In genomic region chr16:13171313-13171712, GRCh38 we compare ENCODE assay signal across 15 cellular contexts.
DNase-seq lines count a peak whose midpoint lies in the region; ATAC-seq, FAIRE-seq and TF ChIP-seq lines count a peak whose summit lies in the region.
"Had no signal": no experiment of that assay in that cellular context is flagged by ENCODE, and none has a peak within 500 bp of the region (broad histone marks: within the 10 kb centered on the region; RNA-seq: fewer than 3 reads in every experiment).

No MANE protein-coding gene starts in this region.

- no peak overlapping the region for H4K5ac ChIP-seq in H1 (ENCODE audit: insufficient read length, low read depth, low read length)

- TF ChIP-seq POLR2A in H1 (IDR thresholded peaks at IDR 0.05; ENCODE audit: control extremely low read depth in 1 of 2, low read depth in 2 of 2, low read length in 2 of 2) (no peak), transverse colon (IDR thresholded peaks at IDR 0.05) (no peak)

- H3K4me1 ChIP-seq in OCI-LY3 (ENCODE audit: low read length) (peaks cover 12% of the 10 kb centered on the region), H1 (replicated peaks in 1 of 4; ENCODE audit: control insufficient read depth in 3 of 4, insufficient read depth in 4 of 4, low read length in 3 of 4) (peaks cover 3 to 21% (median 19%) of the 10 kb centered on the region in 4 experiments), transverse colon (no peaks in the 10 kb centered on the region)

- DNase-seq in H1 (ENCODE audit: low read depth in 1 of 2, low spot score in 2 of 2), result no peak
- peak; percentile 51 for DNase-seq in iPS-NIHi7 (ENCODE audit: extremely low spot score)
- peak; percentile 63 for DNase-seq in putamen (ENCODE audit: low spot score)
- DNase-seq in HK-2 (ENCODE audit: unreplicated experiment), result no peak
- DNase-seq in transverse colon, result no peak
- DNase-seq in left ventricle myocardium superior, result no peak
- DNase-seq: C1 segment of cervical spinal cord; Calu3; CD4-positive, alpha-beta T cell; DMS 273 treated with DMSO at 0.1 percent for 48 hours had no signal

- H3K4ac ChIP-seq in H1 (replicated peaks; ENCODE audit: insufficient read length, low read depth, low read length), result no peak overlapping the region

- no peak overlapping the region for H3K56ac ChIP-seq in H1 (replicated peaks; ENCODE audit: insufficient read length, low read depth, low read length)

- 49% methylated on average over 3 of the region's 4 CpGs; no CpG with 5 or more reads in 1 of the 2 experiments for WGBS in H1 (ENCODE audit: extremely low coverage in 1 of 2, insufficient coverage in 1 of 2, insufficient read length in 1 of 2, insufficient replicate concordance in 2 of 2, low coverage in 1 of 2, low lambda C conversion rate in 2 of 2, missing lambda C conversion rate in 1 of 2), 2 experiments
- 14 to 29% methylated on average over 1 to 4 of the region's 4 CpGs for WGBS in transverse colon (ENCODE audit: low coverage in 1 of 2), 2 donors

- no peak overlapping the region for H2BK12ac ChIP-seq in H1 (ENCODE audit: low read depth, low read length)

- H3K9me3 ChIP-seq in OCI-LY3 (ENCODE audit: insufficient read depth, low read length) (no peaks in the 10 kb centered on the region), H1 (ENCODE audit: insufficient read depth in 2 of 2, low read depth in 1 of 2, low read length in 1 of 2) (no peaks in the 10 kb centered on the region), transverse colon (no peaks in the 10 kb centered on the region)

- TF ChIP-seq EP300 in H1 (IDR thresholded peaks at IDR 0.05; ENCODE audit: borderline replicate concordance in 1 of 2, low read depth in 2 of 2, low read length in 2 of 2), result no peak
- no peak for TF ChIP-seq EP300 in transverse colon (IDR thresholded peaks at IDR 0.05; ENCODE audit: low read depth)

- H3K9ac ChIP-seq in OCI-LY3 (ENCODE audit: low read length) (no peak overlapping the region), H1 (replicated peaks in 1 of 4; ENCODE audit: extremely low read depth in 1 of 4, low read depth in 3 of 4, low read length in 3 of 4) (no peak overlapping the region)

- H4K91ac ChIP-seq in H1 (replicated peaks; ENCODE audit: insufficient read length, low read length), result no peak overlapping the region

- no peak overlapping the region for H2BK20ac ChIP-seq in H1 (ENCODE audit: low read length)

- no peak overlapping the region for H3K18ac ChIP-seq in H1 (ENCODE audit: extremely low read depth, low read length)

- H3K79me2 ChIP-seq in OCI-LY3 (ENCODE audit: low read length) (no peaks in the 10 kb centered on the region), H1 (ENCODE audit: control insufficient read depth in 1 of 2, insufficient read depth in 2 of 2, low read length in 2 of 2) (peaks cover 0 to 17% of the 10 kb centered on the region in 2 experiments; a peak in 2 of 4 replicates)

- ATAC-seq in left ventricle myocardium superior, result no peak

- no peak overlapping the region for H2AK5ac ChIP-seq in H1 (ENCODE audit: low read depth, low read length)

- H3K4me3 ChIP-seq in OCI-LY3 (ENCODE audit: low read length), result peak overlapping the region; percentile 11; the same call in 1 of the 2 replicates
- peak overlapping the region in 1 of 4 experiments; percentile 40; a peak in 2 of 8 replicates for H3K4me3 ChIP-seq in H1 (ENCODE audit: extremely low read depth in 1 of 4, insufficient read depth in 2 of 4, low read depth in 3 of 4, low read length in 4 of 4)
- H3K4me3 ChIP-seq in transverse colon, result no peak overlapping the region

- no peak overlapping the region for H2BK5ac ChIP-seq in H1 (ENCODE audit: low read depth, low read length)

- H3K14ac ChIP-seq in H1 (ENCODE audit: insufficient read length), result no peak overlapping the region

- no peak for FAIRE-seq in H1 (lab: Jason Lieb, UNC)
- FAIRE-seq: A204.1, GM19239, H54 had no signal

- in situ Hi-C loops in transverse colon (cut with MboI; ENCODE audit: low pct_ligation_motif_present in 1 of 4, low pct_unique_long_range_greater_than_20kb in 1 of 4, low sequenced_read_pairs in 3 of 4), result no loop called here

- TF ChIP-seq RAD21 in H1 (IDR thresholded peaks at IDR 0.05 in 1 of 2, conservative IDR thresholded peaks at IDR 0.05 in 1 of 2; ENCODE audit: low read depth in 2 of 2, low read length in 2 of 2), result no peak

- intact Hi-C loops in transverse colon (cut with DNase I; ENCODE audit: low total_unique reads) (no loop called here), left ventricle myocardium superior (cut with micrococcal nuclease) (no loop called here)

- H4K20me1 ChIP-seq in OCI-LY3 (ENCODE audit: insufficient read depth, low read length) (no peaks in the 10 kb centered on the region), H1 (replicated peaks in 1 of 2; ENCODE audit: control insufficient read depth in 1 of 2, insufficient read depth in 2 of 2, low read length in 2 of 2) (no peaks in the 10 kb centered on the region)

- H3K27me3 ChIP-seq in OCI-LY3 (ENCODE audit: low read depth, low read length), result no peaks in the 10 kb centered on the region
- H3K27me3 ChIP-seq in H1 (replicated peaks in 1 of 4; ENCODE audit: control insufficient read depth in 3 of 4, extremely low read depth in 1 of 4, insufficient read depth in 3 of 4, low read length in 3 of 4), result no peaks in the 10 kb centered on the region
- H3K27me3 ChIP-seq in transverse colon, result no peaks in the 10 kb centered on the region

- CTCF ChIA-PET in H1 (lab: Charles Lee; ENCODE audit: partially characterized antibody), result interaction anchor here (1.2 kb wide), 1 partner anchor 273 kb away, joined by 3 read pairs; no protein-coding TSS in a partner anchor

- no peaks in the 10 kb centered on the region; the same call in 1 of the 2 replicates for H3K79me1 ChIP-seq in H1 (ENCODE audit: low read depth, low read length)

- H2BK15ac ChIP-seq in H1 (ENCODE audit: low read length), result no peak overlapping the region

- H3K4me2 ChIP-seq in OCI-LY3 (ENCODE audit: low read length), result peak overlapping the region; percentile 40
- peak overlapping the region; percentile 44 to 71; a peak in 3 of 4 replicates for H3K4me2 ChIP-seq in H1 (ENCODE audit: insufficient read depth in 1 of 2, low read depth in 2 of 2, low read length in 2 of 2)

- H3K23me2 ChIP-seq in H1 (ENCODE audit: low read depth, low read length), result no peaks in the 10 kb centered on the region

- POLR2A ChIA-PET in H1 (lab: Charles Lee; ENCODE audit: partially characterized antibody), result interaction anchor here (0.6 kb wide), 1 partner anchor 268 kb away, joined by 3 read pairs; no protein-coding TSS in a partner anchor

- H2AFZ ChIP-seq in OCI-LY3 (ENCODE audit: low read depth, low read length) (0 out of 2 replicates have a peak overlapping the region, but pooled peaks have one; percentile 20), H1 (ENCODE audit: low read length) (no peak overlapping the region)

- H2BK120ac ChIP-seq in H1 (replicated peaks; ENCODE audit: low read depth, low read length), result no peak overlapping the region

- H3K36me3 ChIP-seq in OCI-LY3 (replicated peaks; ENCODE audit: low read depth, low read length) (no peaks in the 10 kb centered on the region), H1 (ENCODE audit: control insufficient read depth in 2 of 4, insufficient read depth in 4 of 4, low read length in 3 of 4) (no peaks in the 10 kb centered on the region), transverse colon (no peaks in the 10 kb centered on the region)

- no peak overlapping the region for H4K8ac ChIP-seq in H1 (ENCODE audit: extremely low read depth, insufficient read depth, low read length)

- H3K27ac ChIP-seq in OCI-LY3 (ENCODE audit: low read length) (no peak overlapping the region), H1 (ENCODE audit: low read depth, low read length) (no peak overlapping the region), transverse colon (no peak overlapping the region)
- H3K27ac ChIP-seq: HL-60 had no signal

- no peak for TF ChIP-seq CTCF in OCI-LY3 (IDR thresholded peaks at IDR 0.05; ENCODE audit: low read depth, low read length)
- TF ChIP-seq CTCF in H1 (IDR thresholded peaks at IDR 0.05; ENCODE audit: control extremely low read depth in 1 of 3, insufficient read depth in 1 of 3, low read depth in 1 of 3, low read length in 3 of 3), result no peak
- TF ChIP-seq CTCF in transverse colon (IDR thresholded peaks at IDR 0.05), result no peak

- H3K23ac ChIP-seq in H1 (ENCODE audit: insufficient read length), result no peak overlapping the region

TF ChIP-seq in H1, 55 proteins besides CTCF, POLR2A, EP300 and RAD21 (continues in another document):
- TF ChIP-seq ZNF274 (IDR thresholded peaks at IDR 0.05; ENCODE audit: borderline replicate concordance, extremely low read depth, low read length), result no peak
- no peak for TF ChIP-seq ATF3 (IDR thresholded peaks at IDR 0.05; ENCODE audit: insufficient read depth, low read depth, low read length)
- no peak for TF ChIP-seq MAX (IDR thresholded peaks at IDR 0.05)
- no peak for TF ChIP-seq SP1 (IDR thresholded peaks at IDR 0.05; ENCODE audit: low read depth, low read length)
- TF ChIP-seq ATF2 (IDR thresholded peaks at IDR 0.05; ENCODE audit: low read length), result no peak
- no peak for TF ChIP-seq RNF2 (IDR thresholded peaks at IDR 0.05; ENCODE audit: borderline replicate concordance, low read depth, low read length, missing control alignments, poor library complexity, severe bottlenecking)
- TF ChIP-seq KDM1A (IDR thresholded peaks at IDR 0.05; ENCODE audit: borderline replicate concordance, low read length), result no peak
- TF ChIP-seq, protein P1, sequence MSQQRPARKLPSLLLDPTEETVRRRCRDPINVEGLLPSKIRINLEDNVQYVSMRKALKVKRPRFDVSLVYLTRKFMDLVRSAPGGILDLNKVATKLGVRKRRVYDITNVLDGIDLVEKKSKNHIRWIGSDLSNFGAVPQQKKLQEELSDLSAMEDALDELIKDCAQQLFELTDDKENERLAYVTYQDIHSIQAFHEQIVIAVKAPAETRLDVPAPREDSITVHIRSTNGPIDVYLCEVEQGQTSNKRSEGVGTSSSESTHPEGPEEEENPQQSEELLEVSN (IDR thresholded peaks at IDR 0.05), result no peak

Comparison
In these comparisons a context has a peak if more than half of its experiments do, and no peak if none do; other contexts are left out.
1. DNase-seq: peak in iPS-NIHi7 (single experiment) and putamen (single experiment); none in H1 (0 of 2), HK-2 (single experiment), transverse colon (single experiment) and left ventricle myocardium superior (single experiment).